ENCODE assay signal across 2 cellular contexts in genomic region chr6:144129469-144129868, GRCh38.
TF ChIP-seq lines count a peak whose summit lies in the region.

No MANE protein-coding gene starts in this region.

TF ChIP-seq in HCT116, 20 proteins besides CTCF, POLR2A, EP300 and RAD21:
- TF ChIP-seq POLR2AphosphoS5 (IDR thresholded peaks at IDR 0.05; ENCODE audit: low read depth, low read length) (no peak), REST (IDR thresholded peaks at IDR 0.05; ENCODE audit: low read depth) (no peak), SIN3A (IDR thresholded peaks at IDR 0.05; ENCODE audit: low read depth) (no peak), TCF7L2 (IDR thresholded peaks at IDR 0.05; ENCODE audit: borderline replicate concordance, extremely low read depth, insufficient read depth, insufficient read length) (no peak), EZH2 (IDR thresholded peaks at IDR 0.05) (no peak), ZBTB33 (IDR thresholded peaks at IDR 0.05; ENCODE audit: extremely low read depth, insufficient replicate concordance, low read length) (no peak), YY1 (IDR thresholded peaks at IDR 0.05; ENCODE audit: extremely low read depth, insufficient replicate concordance, low read depth, low read length) (no peak), ELF1 (IDR thresholded peaks at IDR 0.05; ENCODE audit: borderline replicate concordance, low read depth) (no peak), MAX (IDR thresholded peaks at IDR 0.05) (no peak)

TF ChIP-seq in GM12878, 131 proteins besides CTCF, POLR2A, EP300 and RAD21:
- no peak for TF ChIP-seq CEBPB (IDR thresholded peaks at IDR 0.05; ENCODE audit: borderline replicate concordance in 1 of 2, low read depth in 2 of 2, low read length in 2 of 2)
- no peak for TF ChIP-seq BACH1 (IDR thresholded peaks at IDR 0.05; ENCODE audit: borderline replicate concordance)
- TF ChIP-seq SKIL (IDR thresholded peaks at IDR 0.05; ENCODE audit: low read depth, poor library complexity, severe bottlenecking), result no peak
- TF ChIP-seq IKZF2 (IDR thresholded peaks at IDR 0.05), result no peak
- no peak for TF ChIP-seq USF1 (IDR thresholded peaks at IDR 0.05; ENCODE audit: borderline replicate concordance, extremely low read length, insufficient read depth, low read depth, low read length)
- TF ChIP-seq YBX1 (IDR thresholded peaks at IDR 0.05), result no peak
- no peak for TF ChIP-seq GATAD2B (conservative IDR thresholded peaks at IDR 0.05; ENCODE audit: low read depth)
- TF ChIP-seq PKNOX1 (IDR thresholded peaks at IDR 0.05), result no peak
- TF ChIP-seq ZNF622 (IDR thresholded peaks at IDR 0.05), result no peak
- no peak for TF ChIP-seq SMARCA5 (IDR thresholded peaks at IDR 0.05)
- TF ChIP-seq POLR2AphosphoS2 (IDR thresholded peaks at IDR 0.05; ENCODE audit: low read depth, low read length), result no peak
- TF ChIP-seq ZBTB11 (CRISPR knock-in tag; IDR thresholded peaks at IDR 0.05), result no peak
- TF ChIP-seq RUNX3 (IDR thresholded peaks at IDR 0.05; ENCODE audit: low read length), result no peak
- TF ChIP-seq NR2C2 (IDR thresholded peaks at IDR 0.05; ENCODE audit: borderline replicate concordance, control insufficient read depth, insufficient read length, low read depth), result no peak
TF ChIP-seq in GM12878: peak in this region for 0.
